Comparison of ENCODE assay signal across 7 cellular contexts in the genomic region with DNA sequence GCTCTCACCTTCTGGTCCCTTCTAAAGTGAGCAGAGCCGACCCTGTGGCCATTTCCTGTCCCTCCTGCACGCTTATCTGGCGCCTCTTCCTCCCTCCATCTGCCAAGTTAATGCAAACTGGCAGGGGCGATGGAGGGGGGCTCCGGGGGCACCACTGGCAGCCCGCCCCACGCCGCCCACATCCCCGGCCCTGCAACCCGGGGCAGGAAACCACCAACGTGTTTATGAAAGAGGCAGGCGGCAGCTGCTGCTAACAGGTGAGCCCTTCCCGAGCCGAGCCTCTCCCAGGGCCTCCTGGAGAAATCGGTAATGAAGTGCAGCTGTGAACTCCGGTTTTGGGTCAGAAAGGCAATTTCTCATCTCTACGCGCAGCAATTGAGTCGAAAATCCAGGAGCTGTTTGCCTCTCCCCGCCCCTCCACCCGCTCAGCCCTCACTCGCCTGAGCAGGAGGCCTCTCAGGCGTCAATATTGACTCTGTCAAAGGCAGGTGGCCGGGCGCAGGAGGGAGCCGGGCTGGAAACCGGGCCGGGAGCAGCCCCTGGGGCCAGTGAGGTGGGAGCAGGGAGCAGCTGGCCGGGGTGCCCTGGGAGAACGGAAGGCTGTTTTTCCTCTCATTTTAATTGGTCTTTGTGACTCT.
DNase-seq lines count a peak whose midpoint lies in the region; ATAC-seq and TF ChIP-seq lines count a peak whose summit lies in the region.

No MANE protein-coding gene starts in this region.

- H3K27ac ChIP-seq in KOPT-K1 (ENCODE audit: low read depth, low read length, poor library complexity, severe bottlenecking), result peak overlapping the region; percentile 98

- H3K4me3 Mint-ChIP-seq in brain, result peak overlapping the region in 1 of 5 experiments; percentile 15

- H3K27ac Mint-ChIP-seq in brain, result peak overlapping the region; percentile 35 to 92 (median 85)

- H3K27me3 Mint-ChIP-seq in brain, result no peaks in the 10 kb centered on the region

- no peak for TF ChIP-seq CTCF in brain (conservative IDR thresholded peaks at IDR 0.05)

- peaks cover 0 to 2% (median 0%) of the 10 kb centered on the region in 5 experiments for H3K9me3 Mint-ChIP-seq in brain

- H3K4me1 Mint-ChIP-seq in brain, result peaks cover 79% of the 10 kb centered on the region

- H3K9me3 ChIP-seq in KOPT-K1 (ENCODE audit: insufficient read depth, low read length, poor library complexity, severe bottlenecking), result no peaks in the 10 kb centered on the region

- DNase-seq in NCI-H774 (lab: John Stamatoyannopoulos, UW), result peak; percentile 78
- peak; percentile 18 to 21 for DNase-seq in stimulated activated CD8-positive, alpha-beta memory T cell treated with anti-CD3 and anti-CD28 coated beads, Interleukin-2, amount 100 ng/mL, for 1 hour (ENCODE audit: low read depth in 2 of 2)

- no peaks in the 10 kb centered on the region for H3K36me3 ChIP-seq in KOPT-K1 (ENCODE audit: insufficient read depth, low read length)

- no peaks in the 10 kb centered on the region for H3K36me3 Mint-ChIP-seq in brain

- ATAC-seq in GM19023 (IDR thresholded peaks at IDR 0.05; ENCODE audit: unreplicated experiment), result no peak
- no peak for ATAC-seq in HG02763 (IDR thresholded peaks at IDR 0.05; ENCODE audit: unreplicated experiment)
- no peak for ATAC-seq in GM19328 (IDR thresholded peaks at IDR 0.05; ENCODE audit: unreplicated experiment)
